In the genomic region with DNA sequence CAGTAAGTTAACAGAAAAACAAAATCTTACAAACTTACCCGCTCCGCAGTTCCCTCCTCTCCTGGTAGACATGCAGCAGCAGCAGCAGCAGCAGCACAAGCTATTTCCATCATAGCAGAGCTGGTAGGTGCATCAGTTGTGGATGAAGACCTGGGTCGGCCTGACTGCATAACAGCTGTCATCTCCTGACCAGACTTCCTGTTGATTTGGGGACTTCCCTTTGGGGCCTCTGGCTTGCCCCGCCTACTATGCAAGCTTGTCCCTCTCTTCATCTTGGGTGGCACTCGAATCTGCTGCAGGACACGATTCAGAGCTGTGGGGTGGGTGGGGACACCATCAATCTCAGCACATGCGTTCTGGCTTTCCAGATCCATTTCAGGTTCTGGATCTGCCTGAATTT, we compare ENCODE assay signal across 9 cellular contexts.
A peak's percentile ranks its signal among the peaks of the same experiment; 100 is the strongest.
DNase-seq lines count a peak whose midpoint lies in the region; ATAC-seq and TF ChIP-seq lines count a peak whose summit lies in the region.
"Had no signal": no experiment of that assay in that cellular context is flagged by ENCODE, and none has a peak within 500 bp of the region (broad histone marks: within the 10 kb centered on the region; RNA-seq: fewer than 3 reads in every experiment).

No MANE protein-coding gene starts in this region.

- TF ChIP-seq CTCF in colonic mucosa (IDR thresholded peaks at IDR 0.05), result no peak

- H3K27ac ChIP-seq in BLaER1, result no peak overlapping the region
- H3K27ac ChIP-seq in colonic mucosa, result no peak overlapping the region
- H3K27ac ChIP-seq in caudate nucleus (ENCODE audit: low read depth, low read length), result no peak overlapping the region
- H3K27ac ChIP-seq: heart right ventricle had no signal

- peaks cover 17% of the 10 kb centered on the region for H3K4me1 Mint-ChIP-seq in activated T-helper 17 cell treated with anti-CD3 and anti-CD28 coated beads, Interleukin-2, amount 50 U/mL, for 72 hours

- peaks cover 27% of the 10 kb centered on the region for H4K20me1 ChIP-seq in BLaER1

- H3K4me1 ChIP-seq in BLaER1 (peaks cover 30% of the 10 kb centered on the region), colonic mucosa (no peaks in the 10 kb centered on the region)

- H3K9ac ChIP-seq in BLaER1 (no peak overlapping the region), colonic mucosa (ENCODE audit: low read depth in 2 of 2, low read length in 2 of 2) (no peak overlapping the region)

- intact Hi-C loops in colonic mucosa (cut with DNase I), result loop anchor here (5.0 kb wide), 4 partner anchors 105 to 335 kb away; no protein-coding TSS in a partner anchor

- H3K36me3 Mint-ChIP-seq in activated T-helper 17 cell treated with anti-CD3 and anti-CD28 coated beads, Interleukin-2, amount 50 U/mL, for 72 hours (ENCODE audit: low read depth), result no peaks in the 10 kb centered on the region

- ATAC-seq in GM19395 (IDR thresholded peaks at IDR 0.05; ENCODE audit: unreplicated experiment) (peak; percentile 91), HG03520 (IDR thresholded peaks at IDR 0.05; ENCODE audit: unreplicated experiment) (peak; percentile 83), GM18519 (IDR thresholded peaks at IDR 0.05; ENCODE audit: low FRiP score, unreplicated experiment) (no peak)
- ATAC-seq in activated T-helper 17 cell treated with anti-CD3 and anti-CD28 coated beads, Interleukin-2, amount 50 U/mL, for 72 hours (replicated peaks), result peak; percentile 94

- H3K27me3 ChIP-seq in BLaER1 (no peaks in the 10 kb centered on the region), colonic mucosa (no peaks in the 10 kb centered on the region)
- H3K27me3 ChIP-seq: heart right ventricle had no signal

- H3K4me2 ChIP-seq in BLaER1, result peak overlapping the region; percentile 56

- peaks cover 8% of the 10 kb centered on the region; the same call in 1 of the 2 replicates for H3K36me3 ChIP-seq in BLaER1
- H3K36me3 ChIP-seq in colonic mucosa, result no peaks in the 10 kb centered on the region

- H3K4me3 Mint-ChIP-seq in activated T-helper 17 cell treated with anti-CD3 and anti-CD28 coated beads, Interleukin-2, amount 50 U/mL, for 72 hours, result peak overlapping the region; percentile 20

- H3K27me3 Mint-ChIP-seq in activated T-helper 17 cell treated with anti-CD3 and anti-CD28 coated beads, Interleukin-2, amount 50 U/mL, for 72 hours, result no peaks in the 10 kb centered on the region

- H3K9me3 ChIP-seq in BLaER1, result no peaks in the 10 kb centered on the region
- no peaks in the 10 kb centered on the region for H3K9me3 ChIP-seq in colonic mucosa
- H3K9me3 ChIP-seq: heart right ventricle had no signal

- H3K9me3 Mint-ChIP-seq in activated T-helper 17 cell treated with anti-CD3 and anti-CD28 coated beads, Interleukin-2, amount 50 U/mL, for 72 hours, result no peaks in the 10 kb centered on the region

- H3K4me3 ChIP-seq in BLaER1 (no peak overlapping the region), colonic mucosa (no peak overlapping the region)
- H3K4me3 ChIP-seq: heart right ventricle had no signal

- no peak for DNase-seq in colonic mucosa
- no peak for DNase-seq in caudate nucleus (lab: John Stamatoyannopoulos, UW)
- DNase-seq in kidney tubule cell (ENCODE audit: low spot score), result no peak
- DNase-seq: heart right ventricle had no signal

- H3K27ac Mint-ChIP-seq in activated T-helper 17 cell treated with anti-CD3 and anti-CD28 coated beads, Interleukin-2, amount 50 U/mL, for 72 hours, result peak overlapping the region; percentile 6
